In genomic region chr22:46455453-46455852, GRCh38 we compare ENCODE assay signal across 16 cellular contexts.
DNase-seq lines count a peak whose midpoint lies in the region; ATAC-seq, FAIRE-seq and TF ChIP-seq lines count a peak whose summit lies in the region.
"Had no signal": no experiment of that assay in that cellular context is flagged by ENCODE, and none has a peak within 500 bp of the region (broad histone marks: within the 10 kb centered on the region; RNA-seq: fewer than 3 reads in every experiment).

No MANE protein-coding gene starts in this region.

- intact Hi-C loops in PC-3 (cut with micrococcal nuclease), result no loop called here

- CTCF ChIA-PET in A549 (lab: Yijun Ruan, JAX), result no interaction called here
- CTCF ChIA-PET in PC-3 (lab: Charles Lee), result no interaction called here

- no peak overlapping the region for H3K9ac ChIP-seq in PC-3 (ENCODE audit: low read length)

- H3K4me1 ChIP-seq in A549 (peaks cover 30% of the 10 kb centered on the region), PC-3 (ENCODE audit: insufficient read depth, low read length) (peaks cover 27% of the 10 kb centered on the region)
- H3K4me1 ChIP-seq: SJSA1 had no signal

- no peak for FAIRE-seq in A549 (lab: Jason Lieb, UNC)
- FAIRE-seq: A204.1 had no signal

- no peaks in the 10 kb centered on the region for H3F3A ChIP-seq in PC-3 (ENCODE audit: low read length, unreplicated experiment)

- 93% methylated on average over 13 of the region's 13 CpGs for WGBS in A549 (ENCODE audit: missing lambda C conversion rate)

- H3K36me3 ChIP-seq in PC-3 (ENCODE audit: low read depth, low read length), result no peaks in the 10 kb centered on the region
- H3K36me3 ChIP-seq: SJSA1 had no signal

- TF ChIP-seq RAD21 in A549 (conservative IDR thresholded peaks at IDR 0.05 in 1 of 2, IDR thresholded peaks at IDR 0.05 in 1 of 2), result no peak

- no peaks in the 10 kb centered on the region for H3K79me2 ChIP-seq in PC-3 (ENCODE audit: low read length)

- no peaks in the 10 kb centered on the region for H3K27me3 ChIP-seq in PC-3 (ENCODE audit: low read length)

- no peaks in the 10 kb centered on the region for H3K9me2 ChIP-seq in PC-3 (replicated peaks; ENCODE audit: low read length)

- H3K9me3 ChIP-seq in A549 (no peaks in the 10 kb centered on the region), PC-3 (ENCODE audit: low read length) (no peaks in the 10 kb centered on the region)
- H3K9me3 ChIP-seq: Caco-2, SJSA1 had no signal

- no peaks in the 10 kb centered on the region for H4K20me1 ChIP-seq in PC-3 (ENCODE audit: low read length)

- TF ChIP-seq EP300 in A549 (IDR thresholded peaks at IDR 0.05), result no peak

- TF ChIP-seq CTCF in A549 (IDR thresholded peaks at IDR 0.05) (no peak), PC-3 (conservative IDR thresholded peaks at IDR 0.05; ENCODE audit: low read depth, low read length) (no peak)

- TF ChIP-seq POLR2A in A549 (IDR thresholded peaks at IDR 0.05; ENCODE audit: low read length), result no peak

- DNase-seq in A549 (ENCODE audit: low read depth in 1 of 2, low spot score in 1 of 2) (no peak), PC-3 (no peak), epithelial cell of prostate (ENCODE audit: low read depth, low spot score) (no peak), left kidney (ENCODE audit: low read depth, low spot score) (peak; percentile 76), AML-193 (lab: John Stamatoyannopoulos, UW) (no peak)
- DNase-seq in stimulated activated CD4-positive, alpha-beta T cell treated with anti-CD3 and anti-CD28 coated beads, Interleukin-12 subunit alpha, Interleukin-12 subunit beta, amount 100 ng/mL, for 4 hours, result no peak
- DNase-seq: Caco-2, H7, NCI-H2029, NCI-H2171 treated with DMSO at 0.1 percent for 48 hours, NCI-H446 treated with DMSO at 0.1 percent for 48 hours, NCI-H748 treated with DMSO at 0.1 percent for 48 hours had no signal

- peak overlapping the region; percentile 16; the same call in 1 of the 3 replicates for H3K4me2 ChIP-seq in A549
- H3K4me2 ChIP-seq in PC-3 (ENCODE audit: low read length), result no peak overlapping the region

- H3K4me3 ChIP-seq in A549 (no peak overlapping the region), PC-3 (ENCODE audit: low read length) (no peak overlapping the region)
- H3K4me3 ChIP-seq: SJSA1 had no signal

- POLR2A ChIA-PET in A549 (lab: Yijun Ruan, JAX) (no interaction called here), PC-3 (lab: Charles Lee; ENCODE audit: unreplicated experiment) (no interaction called here)

- ATAC-seq in A549 (no peak), PC-3 (no peak), GM21367 (IDR thresholded peaks at IDR 0.05; ENCODE audit: unreplicated experiment) (no peak), HG03521 (IDR thresholded peaks at IDR 0.05; ENCODE audit: unreplicated experiment) (no peak)

- no TSS peak for BruUV-seq in PC-3 (replicated peaks; lab: Mats Ljungman, UMichigan)

- peak overlapping the region; percentile 39 to 73; a peak in 4 of 6 replicates for H3K27ac ChIP-seq in A549
- H3K27ac ChIP-seq in PC-3 (ENCODE audit: low read length), result peak overlapping the region; percentile 33; the same call in 1 of the 2 replicates
- H3K27ac ChIP-seq in epithelial cell of prostate, result peak overlapping the region; percentile 79
- H3K27ac ChIP-seq: SJSA1 had no signal

- H2AFZ ChIP-seq in PC-3 (ENCODE audit: low read length), result no peak overlapping the region

TF ChIP-seq in A549, 52 proteins besides CTCF, POLR2A, EP300 and RAD21:
- TF ChIP-seq MYC (IDR thresholded peaks at IDR 0.05; ENCODE audit: borderline replicate concordance, low read length) (no peak), RARB (CRISPR knock-in tag; IDR thresholded peaks at IDR 0.05) (no peak), BCL3 (IDR thresholded peaks at IDR 0.05) (no peak), MAZ (IDR thresholded peaks at IDR 0.05; ENCODE audit: borderline replicate concordance, low read depth, low read length) (no peak), HEYL (CRISPR knock-in tag; IDR thresholded peaks at IDR 0.05) (no peak), RCOR1 (IDR thresholded peaks at IDR 0.05; ENCODE audit: low read depth, low read length) (no peak), CHD4 (IDR thresholded peaks at IDR 0.05; ENCODE audit: borderline replicate concordance) (no peak), NFE2L2 (conservative IDR thresholded peaks at IDR 0.05; ENCODE audit: low read length) (no peak), TFCP2L1 (CRISPR knock-in tag; IDR thresholded peaks at IDR 0.05) (no peak), ZFP36 (IDR thresholded peaks at IDR 0.05; ENCODE audit: borderline replicate concordance, partially characterized antibody) (no peak), KDM1A (IDR thresholded peaks at IDR 0.05; ENCODE audit: low read depth) (no peak), CEBPB (IDR thresholded peaks at IDR 0.05) (no peak)
